31 cellular contexts compared by ENCODE assay signal in the genomic region with DNA sequence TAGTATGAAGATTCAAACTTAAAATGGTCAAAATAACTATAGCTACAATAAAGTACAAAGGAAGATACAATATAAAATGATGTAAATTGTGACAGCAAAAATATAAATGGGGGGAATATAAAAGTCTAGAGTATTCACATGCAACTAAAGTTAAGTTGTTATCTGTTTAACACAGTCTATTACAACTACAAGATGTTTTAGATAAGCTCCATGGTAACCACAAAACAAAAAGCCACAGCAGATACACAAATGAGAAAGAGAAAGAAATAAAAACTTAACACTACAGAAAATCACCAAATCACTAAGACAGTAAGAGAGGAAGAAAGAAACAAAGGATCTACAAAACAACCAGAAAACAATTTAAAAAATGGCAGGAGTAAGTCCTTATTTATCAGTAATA. TPM values are rescaled to one million over a fixed set of nuclear protein-coding genes. Genes with fewer than 3 reads are reported as not detected.
A peak's percentile ranks its signal among the peaks of the same experiment; 100 is the strongest.
DNase-seq lines count a peak whose midpoint lies in the region; ATAC-seq and TF ChIP-seq lines count a peak whose summit lies in the region.
"Had no signal": no experiment of that assay in that cellular context is flagged by ENCODE, and none has a peak within 500 bp of the region (broad histone marks: within the 10 kb centered on the region; RNA-seq: fewer than 3 reads in every experiment).

No MANE protein-coding gene starts in this region.

- H3K4me1 Mint-ChIP-seq in CD4-positive, alpha-beta T cell (ENCODE audit: low read depth): peaks cover 15% of the 10 kb centered on the region
- peaks cover 10% of the 10 kb centered on the region for H3K4me1 Mint-ChIP-seq in T-helper 2 cell treated with Interferon-gamma antibody and Interleukin-4, amounts not matched to agents 5 μg/mL and 100 μg/mL, for 36 hours (ENCODE audit: low read depth)

- H3K9me3 ChIP-seq in CD4-positive, alpha-beta T cell (ENCODE audit: control insufficient read depth, low read length): no peaks in the 10 kb centered on the region
- H3K9me3 ChIP-seq in neuronal stem cell (replicated peaks in 1 of 2; ENCODE audit: control insufficient read depth in 2 of 2, insufficient read depth in 1 of 2, low read depth in 1 of 2, low read length in 2 of 2): peaks cover 0 to 3% of the 10 kb centered on the region in 2 donors
- H3K9me3 ChIP-seq in right cardiac atrium (ENCODE audit: control insufficient read depth, low read length): no peaks in the 10 kb centered on the region
- H3K9me3 ChIP-seq: BE2C, Caco-2, left lung, upper lobe of left lung had no signal

- H3K4me3 Mint-ChIP-seq in CD4-positive, alpha-beta T cell: peak overlapping the region; percentile 6
- peak overlapping the region; percentile 0 for H3K4me3 Mint-ChIP-seq in T-helper 2 cell treated with Interferon-gamma antibody and Interleukin-4, amounts not matched to agents 5 μg/mL and 100 μg/mL, for 36 hours
- H3K4me3 Mint-ChIP-seq: activated CD4-positive, alpha-beta memory T cell treated with anti-CD3 and anti-CD28 coated beads for 36 hours; activated naive CD4-positive, alpha-beta T cell treated with anti-CD3 and anti-CD28 coated beads, Interleukin-2, amount 50 U/mL, for 24 hours; dendritic cell treated with granulocyte-macrophage colony-stimulating factor and Interleukin-4, amounts not matched to agents 40 ng/mL and 50 ng/mL, for 4 days; naive thymus-derived CD8-positive, alpha-beta T cell had no signal

- H2AFZ ChIP-seq in neuronal stem cell (ENCODE audit: low read length): no peak overlapping the region

- intact Hi-C loops in CD4-positive, alpha-beta T cell (cut with DNase I, micrococcal nuclease): no loop called here
- intact Hi-C loops in right cardiac atrium (cut with DNase I): no loop called here

- no peaks in the 10 kb centered on the region for H3K36me3 ChIP-seq in neuronal stem cell (replicated peaks in 1 of 2; ENCODE audit: control insufficient read depth in 2 of 2, insufficient read depth in 2 of 2, low read length in 2 of 2)
- H3K36me3 ChIP-seq: BE2C, cardiac muscle cell, gastroesophageal sphincter, left lung, upper lobe of left lung had no signal

- H2BK12ac ChIP-seq in neuronal stem cell (ENCODE audit: low read length): no peak overlapping the region

- H2BK120ac ChIP-seq in neuronal stem cell (ENCODE audit: low read depth, low read length): no peak overlapping the region

- CTCF ChIA-PET in CD4-positive, alpha-beta T cell (lab: Charles Lee): no interaction called here

- no peak overlapping the region for H3K14ac ChIP-seq in neuronal stem cell (ENCODE audit: low read length)

- no peak overlapping the region for H3K4me2 ChIP-seq in neuronal stem cell (ENCODE audit: insufficient read depth, low read length, poor library complexity, severe bottlenecking)

- POLR2A ChIA-PET in CD4-positive, alpha-beta T cell (lab: Charles Lee): no interaction called here

- no peaks in the 10 kb centered on the region for H3K9me3 Mint-ChIP-seq in CD4-positive, alpha-beta T cell
- H3K9me3 Mint-ChIP-seq in T-helper 2 cell treated with Interferon-gamma antibody and Interleukin-4, amounts not matched to agents 5 μg/mL and 100 μg/mL, for 36 hours: no peaks in the 10 kb centered on the region
- H3K9me3 Mint-ChIP-seq: activated naive CD4-positive, alpha-beta T cell treated with anti-CD3 and anti-CD28 coated beads, Interleukin-2, amount 50 U/mL, for 24 hours; activated T-helper 2 cell treated with anti-CD3 and anti-CD28 coated beads, Interferon-gamma antibody, Interleukin-2, Interleukin-4, amounts not matched to agents 10 μg/mL and 5 μg/mL and 100 μg/mL, durations not matched to agents 14 hours and 24 hours and 36 hours had no signal

- TF ChIP-seq CTCF in CD4-positive, alpha-beta T cell (IDR thresholded peaks at IDR 0.05): no peak
- TF ChIP-seq CTCF in fibroblast of villous mesenchyme (IDR thresholded peaks at IDR 0.05; ENCODE audit: insufficient read depth, low read depth, low read length) (no peak), GM10266 (IDR thresholded peaks at IDR 0.05; ENCODE audit: control insufficient read depth, insufficient read depth, low read depth, missing control alignments) (no peak)

- no peak overlapping the region for H2AK5ac ChIP-seq in neuronal stem cell (ENCODE audit: low read depth, low read length)

- no peaks in the 10 kb centered on the region for H3K36me3 Mint-ChIP-seq in CD4-positive, alpha-beta T cell (ENCODE audit: low read depth)
- no peaks in the 10 kb centered on the region for H3K36me3 Mint-ChIP-seq in T-helper 2 cell treated with Interferon-gamma antibody and Interleukin-4, amounts not matched to agents 5 μg/mL and 100 μg/mL, for 36 hours (ENCODE audit: low read depth)
- H3K36me3 Mint-ChIP-seq: activated CD4-positive, alpha-beta memory T cell treated with anti-CD3 and anti-CD28 coated beads for 36 hours; activated naive CD4-positive, alpha-beta T cell treated with anti-CD3 and anti-CD28 coated beads, Interleukin-2, amount 50 U/mL, for 24 hours had no signal

- DNase-seq in CD4-positive, alpha-beta T cell: no peak
- DNase-seq in HT-29 (ENCODE audit: low spot score) (peak; percentile 72), fibroblast of villous mesenchyme (ENCODE audit: low read depth) (peak; percentile 66), neuronal stem cell (ENCODE audit: low spot score) (no peak), right cardiac atrium (no peak), GM10266 (ENCODE audit: extremely low spot score) (no peak)
- DNase-seq in T-helper 2 cell treated with Interferon-gamma antibody and Interleukin-4, amounts not matched to agents 5 μg/mL and 100 μg/mL, for 36 hours (ENCODE audit: low spot score): no peak
- DNase-seq in activated CD4-positive, alpha-beta T cell treated with anti-CD3 and anti-CD28 coated beads for 4 hours: no peak
- DNase-seq: ACHN; activated CD4-positive, alpha-beta memory T cell treated with anti-CD3 and anti-CD28 coated beads for 36 hours; aorta; BE2C; Caco-2; hypothalamus; Karpas-422; left lung; midbrain; NCI-H1092; NCI-H1694 treated with DMSO at 0.1 percent for 48 hours; NCI-H524 treated with DMSO at 0.1 percent for 48 hours; NK-92 treated with Interleukin-12 subunit alpha and Interleukin-12 subunit beta, amount 100 ng/mL, for 24 hours; retina; SHP77 treated with DMSO at 0.1 percent for 48 hours; small intestine; upper lobe of left lung had no signal

- no peak overlapping the region for H3K9ac ChIP-seq in neuronal stem cell (ENCODE audit: low read depth, low read length, poor library complexity)

- peak; percentile 56 for ATAC-seq in CD4-positive, alpha-beta T cell (ENCODE audit: poor library complexity)
- ATAC-seq in right cardiac atrium: no peak
- ATAC-seq: gastroesophageal sphincter, left lung had no signal

- no peaks in the 10 kb centered on the region for H3K27me3 ChIP-seq in CD4-positive, alpha-beta T cell (ENCODE audit: control insufficient read depth, insufficient read depth, low read length)
- no peaks in the 10 kb centered on the region for H3K27me3 ChIP-seq in neuronal stem cell (ENCODE audit: control insufficient read depth in 3 of 3, insufficient read depth in 3 of 3, low read depth in 1 of 3, low read length in 3 of 3)
- H3K27me3 ChIP-seq in right cardiac atrium (ENCODE audit: control insufficient read depth, insufficient read depth): no peaks in the 10 kb centered on the region
- H3K27me3 ChIP-seq: BE2C, cardiac muscle cell, gastroesophageal sphincter, left lung, upper lobe of left lung had no signal

- H2BK5ac ChIP-seq in neuronal stem cell (ENCODE audit: low read length): no peak overlapping the region

- H3K27ac Mint-ChIP-seq in CD4-positive, alpha-beta T cell: no peak overlapping the region
- H3K27ac Mint-ChIP-seq in T-helper 2 cell treated with Interferon-gamma antibody and Interleukin-4, amounts not matched to agents 5 μg/mL and 100 μg/mL, for 36 hours: peak overlapping the region; percentile 9
- H3K27ac Mint-ChIP-seq: activated CD4-positive, alpha-beta memory T cell treated with anti-CD3 and anti-CD28 coated beads for 36 hours; activated naive CD4-positive, alpha-beta T cell treated with anti-CD3 and anti-CD28 coated beads, Interleukin-2, amount 50 U/mL, for 24 hours; activated T-helper 2 cell treated with anti-CD3 and anti-CD28 coated beads, Interferon-gamma antibody, Interleukin-2, Interleukin-4, amounts not matched to agents 10 μg/mL and 5 μg/mL and 100 μg/mL, durations not matched to agents 14 hours and 24 hours and 36 hours; dendritic cell treated with granulocyte-macrophage colony-stimulating factor and Interleukin-4, amounts not matched to agents 40 ng/mL and 50 ng/mL, for 4 days had no signal

- no peak overlapping the region for H3K4ac ChIP-seq in neuronal stem cell (ENCODE audit: low read length)

- peaks cover 4% of the 10 kb centered on the region for H3K27me3 Mint-ChIP-seq in CD4-positive, alpha-beta T cell
- peaks cover 22% of the 10 kb centered on the region for H3K27me3 Mint-ChIP-seq in T-helper 2 cell treated with Interferon-gamma antibody and Interleukin-4, amounts not matched to agents 5 μg/mL and 100 μg/mL, for 36 hours (ENCODE audit: low read depth)
- H3K27me3 Mint-ChIP-seq: dendritic cell treated with granulocyte-macrophage colony-stimulating factor and Interleukin-4, amounts not matched to agents 40 ng/mL and 50 ng/mL, for 4 days had no signal

- H2BK15ac ChIP-seq in neuronal stem cell (ENCODE audit: low read length): no peak overlapping the region

- H3K4me3 ChIP-seq in fibroblast of villous mesenchyme (ENCODE audit: low read depth, low read length): no peak overlapping the region
- H3K4me3 ChIP-seq in neuronal stem cell (ENCODE audit: low read length in 2 of 2): no peak overlapping the region
- H3K4me3 ChIP-seq in right cardiac atrium (ENCODE audit: low read length): no peak overlapping the region
- H3K4me3 ChIP-seq: cardiac muscle cell, gastroesophageal sphincter, left lung, upper lobe of left lung had no signal

- H3K4me1 ChIP-seq in neuronal stem cell (ENCODE audit: control insufficient read depth in 2 of 2, insufficient read depth in 1 of 2, low read depth in 1 of 2, low read length in 2 of 2) (no peaks in the 10 kb centered on the region), right cardiac atrium (ENCODE audit: control insufficient read depth, insufficient read depth, low read length) (no peaks in the 10 kb centered on the region)
- H3K4me1 ChIP-seq: BE2C, Caco-2, gastroesophageal sphincter, left lung, upper lobe of left lung had no signal

- H4K8ac ChIP-seq in neuronal stem cell (ENCODE audit: low read depth, low read length): no peak overlapping the region

- H3K79me1 ChIP-seq in neuronal stem cell (ENCODE audit: low read depth, low read length): no peaks in the 10 kb centered on the region

- no peak overlapping the region for H3K23ac ChIP-seq in neuronal stem cell (ENCODE audit: low read depth, low read length, poor library complexity)

- no peak overlapping the region for H3K18ac ChIP-seq in neuronal stem cell (ENCODE audit: low read length)

- no peak overlapping the region for H3K27ac ChIP-seq in CD4-positive, alpha-beta T cell (ENCODE audit: low read depth, low read length)
- H3K27ac ChIP-seq in neuronal stem cell (replicated peaks; ENCODE audit: low read length): no peak overlapping the region
- H3K27ac ChIP-seq in right cardiac atrium (ENCODE audit: low read length): no peak overlapping the region
- H3K27ac ChIP-seq: cardiac muscle cell, gastroesophageal sphincter, left lung, upper lobe of left lung had no signal

- H4K91ac ChIP-seq in neuronal stem cell (ENCODE audit: low read depth, low read length, poor library complexity): no peak overlapping the region

RNA-seq across cellular contexts. Expression of gene SH3TC2, which starts 17.0 kb away (rescaled TPM):
- not detected for total RNA-seq in CD4-positive, alpha-beta T cell
- 18.0 and 19.9 TPM in 2 replicates for total RNA-seq in HT-29 (2014; rRNA removed; shearing (Covaris generic))
- total RNA-seq in fibroblast of villous mesenchyme: 3.9 and 13.4 TPM in 2 replicates
- 0.64 TPM for polyA plus RNA-seq in neuronal stem cell (2013, experiment 1 of 2)
- polyA plus RNA-seq in neuronal stem cell (2013, experiment 2 of 2): 0.46 TPM
- 10 to 100 TPM in 3 of 4 donors, 1 to 10 TPM in 1; 6.7 to 17.9 (median 14.7) TPM for total RNA-seq in right cardiac atrium
- polyA plus RNA-seq in right cardiac atrium: 4.9 TPM
- total RNA-seq: activated CD4-positive, alpha-beta memory T cell treated with anti-CD3 and anti-CD28 coated beads for 36 hours; activated T-helper 2 cell treated with anti-CD3 and anti-CD28 coated beads, Interferon-gamma antibody, Interleukin-2, Interleukin-4, amounts not matched to agents 10 μg/mL and 5 μg/mL and 100 μg/mL, durations not matched to agents 14 hours and 24 hours and 36 hours; naive thymus-derived CD8-positive, alpha-beta T cell had no signal
- polyA plus RNA-seq: aorta; naive thymus-derived CD8-positive, alpha-beta T cell had no signal

Comparison
In these comparisons a context has a peak if more than half of its experiments do, and no peak if none do; other contexts are left out.
1. DNase-seq: peak in HT-29 (single experiment) and fibroblast of villous mesenchyme (single experiment); none in CD4-positive, alpha-beta T cell (0 of 10), T-helper 2 cell treated with Interferon-gamma antibody and Interleukin-4, amounts not matched to agents 5 μg/mL and 100 μg/mL, for 36 hours (single experiment), activated CD4-positive, alpha-beta T cell treated with anti-CD3 and anti-CD28 coated beads for 4 hours (0 of 2), neuronal stem cell (single experiment), right cardiac atrium (0 of 3) and GM10266 (single experiment).